In genomic region chr6:135054238-135054574, GRCh38 we compare ENCODE assay signal across 8 cellular contexts. TPM values are rescaled to one million over a fixed set of nuclear protein-coding genes. Genes with fewer than 3 reads are reported as not detected.
DNase-seq lines count a peak whose midpoint lies in the region; ATAC-seq and TF ChIP-seq lines count a peak whose summit lies in the region.

No MANE protein-coding gene starts in this region.

- intact Hi-C loops in aorta (cut with DNase I): loop anchor here in 1 of 2 donors (10.0 kb wide), 1 partner anchor 441 kb away; the partner anchor contains the start of gene AHI1

- peaks cover 6% of the 10 kb centered on the region; the same call in 1 of the 2 replicates for H3F3A ChIP-seq in MM.1S (ENCODE audit: insufficient read depth, low read length)

- H3K4me3 ChIP-seq in AG10803 (ENCODE audit: low read length) (peak overlapping the region; percentile 98), MM.1S (ENCODE audit: low read length) (peak overlapping the region; percentile 99), cardiac fibroblast (replicated peaks in 1 of 2; ENCODE audit: low read depth in 2 of 2, low read length in 2 of 2) (peak overlapping the region; percentile 93 to 99), mesenchymal stem cell (ENCODE audit: insufficient read depth in 1 of 2, low read depth in 1 of 2, low read length in 2 of 2) (peak overlapping the region; percentile 91 to 95), aorta (ENCODE audit: low read length in 2 of 2) (peak overlapping the region; percentile 83 to 92)

- ATAC-seq in GM19467 (IDR thresholded peaks at IDR 0.05; ENCODE audit: unreplicated experiment) (peak; percentile 1), aorta (ENCODE audit: low FRiP score) (no peak), GM21576 (IDR thresholded peaks at IDR 0.05; ENCODE audit: unreplicated experiment) (no peak)

- H3K18ac ChIP-seq in mesenchymal stem cell (ENCODE audit: low read depth in 1 of 2, low read length in 2 of 2): peak overlapping the region; percentile 87 to 96

- H3K9ac ChIP-seq in MM.1S (ENCODE audit: low read length) (peak overlapping the region; percentile 97), mesenchymal stem cell (ENCODE audit: low read length) (peak overlapping the region; percentile 98)

- H3K9me3 ChIP-seq in MM.1S (replicated peaks; ENCODE audit: insufficient read depth, low read length) (no peaks in the 10 kb centered on the region), mesenchymal stem cell (ENCODE audit: control insufficient read depth, low read length) (no peaks in the 10 kb centered on the region), aorta (ENCODE audit: control insufficient read depth, low read length) (no peaks in the 10 kb centered on the region)

- H3K9me2 ChIP-seq in MM.1S (replicated peaks; ENCODE audit: insufficient read depth, low read length): no peaks in the 10 kb centered on the region

- DNase-seq in AG10803 (ENCODE audit: low read depth) (no peak), MM.1S (no peak), cardiac fibroblast (ENCODE audit: low read depth in 2 of 2) (no peak), mesenchymal stem cell (no peak), aorta (no peak), NCI-H128 (lab: John Stamatoyannopoulos, UW; ENCODE audit: unreplicated experiment) (no peak)

- H3K79me2 ChIP-seq in MM.1S (ENCODE audit: low read length): peaks cover 55% of the 10 kb centered on the region

- H2AK5ac ChIP-seq in mesenchymal stem cell (ENCODE audit: low read length, severe bottlenecking): no peak overlapping the region

- no peaks in the 10 kb centered on the region for H3K27me3 ChIP-seq in MM.1S (replicated peaks; ENCODE audit: insufficient read depth, low read length)
- no peaks in the 10 kb centered on the region for H3K27me3 ChIP-seq in mesenchymal stem cell (ENCODE audit: control insufficient read depth in 1 of 2, insufficient read depth in 1 of 2, low read length in 2 of 2)
- no peaks in the 10 kb centered on the region for H3K27me3 ChIP-seq in aorta (ENCODE audit: control insufficient read depth in 1 of 2, insufficient read depth in 2 of 2, low read length in 1 of 2)

- no peak overlapping the region for H2BK5ac ChIP-seq in mesenchymal stem cell (ENCODE audit: low read depth, low read length, poor library complexity, severe bottlenecking)

- peak overlapping the region; percentile 92 for H4K8ac ChIP-seq in mesenchymal stem cell (ENCODE audit: low read length)

- H3K4me1 ChIP-seq in MM.1S (ENCODE audit: low read length) (peaks cover 18% of the 10 kb centered on the region), mesenchymal stem cell (ENCODE audit: control insufficient read depth, insufficient read depth, low read depth, low read length) (peaks cover 1% of the 10 kb centered on the region), aorta (ENCODE audit: control insufficient read depth in 1 of 2, insufficient read depth in 2 of 2, low read length in 2 of 2) (no peaks in the 10 kb centered on the region)

- peak overlapping the region; percentile 42 for H2BK120ac ChIP-seq in mesenchymal stem cell (ENCODE audit: low read depth, low read length)

- peak overlapping the region in 1 of 2 experiments; percentile 94 for H3K14ac ChIP-seq in mesenchymal stem cell (ENCODE audit: low read length in 2 of 2)

- WGBS in mesenchymal stem cell: 0% methylated on average over 9 of the region's 9 CpGs
- WGBS in aorta, 2 donors: 0% methylated on average over 9 of the region's 9 CpGs

- peak overlapping the region; percentile 81 for H4K91ac ChIP-seq in mesenchymal stem cell (ENCODE audit: low read length)

- peak overlapping the region in 1 of 2 experiments; percentile 30 for H3K23ac ChIP-seq in mesenchymal stem cell (ENCODE audit: low read length in 2 of 2)

- no peak overlapping the region for H2BK12ac ChIP-seq in mesenchymal stem cell (ENCODE audit: low read length in 2 of 2)

- TF ChIP-seq CTCF in AG10803 (conservative IDR thresholded peaks at IDR 0.05; ENCODE audit: low read length) (no peak), MM.1S (IDR thresholded peaks at IDR 0.05; ENCODE audit: low read length) (no peak), cardiac fibroblast (IDR thresholded peaks at IDR 0.05; ENCODE audit: low read depth, low read length) (no peak)

- peak overlapping the region; percentile 66 for H3K27ac ChIP-seq in MM.1S (ENCODE audit: low read length)
- peak overlapping the region; percentile 72 for H3K27ac ChIP-seq in mesenchymal stem cell (ENCODE audit: low read length, poor library complexity, severe bottlenecking)
- H3K27ac ChIP-seq in aorta (ENCODE audit: low read depth in 1 of 2, low read length in 2 of 2): peak overlapping the region in 1 of 2 donors; percentile 54

- peaks cover 4% of the 10 kb centered on the region for H3K79me1 ChIP-seq in mesenchymal stem cell (replicated peaks; ENCODE audit: low read length, poor library complexity, severe bottlenecking)

- H3K4me2 ChIP-seq in MM.1S (ENCODE audit: low read depth, low read length) (peak overlapping the region; percentile 71), mesenchymal stem cell (ENCODE audit: low read length, poor library complexity, severe bottlenecking) (peak overlapping the region; percentile 32)

- H3K36me3 ChIP-seq in MM.1S (replicated peaks; ENCODE audit: insufficient read depth, low read length) (no peaks in the 10 kb centered on the region; the same call in 1 of the 2 replicates), mesenchymal stem cell (ENCODE audit: control insufficient read depth in 1 of 2, insufficient read depth in 2 of 2, low read depth in 1 of 2, low read length in 2 of 2) (peaks cover 0 to 7% of the 10 kb centered on the region in 2 experiments), aorta (ENCODE audit: control insufficient read depth in 1 of 2, insufficient read depth in 2 of 2, low read length in 1 of 2) (no peaks in the 10 kb centered on the region)

- no peaks in the 10 kb centered on the region for H4K20me1 ChIP-seq in MM.1S (ENCODE audit: insufficient read depth, low read length)

- H3K4ac ChIP-seq in mesenchymal stem cell (ENCODE audit: low read depth in 1 of 2, low read length in 2 of 2): peak overlapping the region; percentile 87 to 94

- no peak overlapping the region for H2BK15ac ChIP-seq in mesenchymal stem cell (ENCODE audit: low read depth, poor library complexity, severe bottlenecking)

- peak overlapping the region; percentile 78 for H2AFZ ChIP-seq in MM.1S (ENCODE audit: low read length)
- peak overlapping the region; percentile 99 for H2AFZ ChIP-seq in mesenchymal stem cell (ENCODE audit: low read depth, low read length)

RNA-seq across cellular contexts. Expression of gene HBS1L, which starts 0.4 kb away (rescaled TPM):
- 41.2 TPM for polyA plus RNA-seq in mesenchymal stem cell (2013, experiment 1 of 2)
- 42.7 TPM for polyA plus RNA-seq in mesenchymal stem cell (2013, experiment 2 of 2)
- 10 to 100 TPM; 59.2 to 61.0 TPM for total RNA-seq in aorta
- polyA plus RNA-seq in aorta: 10 to 100 TPM; 21.9 to 37.6 TPM
